19 cellular contexts compared by ENCODE assay signal in the genomic region with DNA sequence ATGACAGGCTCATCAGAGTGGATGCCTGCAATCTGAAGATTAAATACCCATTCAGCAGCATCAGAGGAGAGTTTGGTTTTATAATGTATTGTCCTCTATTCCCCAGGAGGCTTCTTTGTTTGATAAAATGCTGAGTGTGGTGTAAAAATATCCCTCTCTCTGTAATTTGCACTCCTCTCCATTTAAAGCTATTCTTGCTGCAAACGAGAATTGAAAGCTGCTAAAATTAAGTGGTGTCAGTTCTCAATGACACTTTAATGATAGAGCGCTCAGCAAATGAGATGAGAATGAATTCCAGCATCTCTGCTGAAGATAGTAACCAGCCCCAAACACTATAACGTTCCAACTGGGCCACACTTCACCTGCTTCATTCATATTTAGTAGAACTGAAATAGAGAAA.
"Had no signal": no experiment of that assay in that cellular context is flagged by ENCODE, and none has a peak within 500 bp of the region (broad histone marks: within the 10 kb centered on the region; RNA-seq: fewer than 3 reads in every experiment).

No MANE protein-coding gene starts in this region.

- H3K4me3 ChIP-seq: adrenal gland, cardiac muscle cell, hepatocyte, psoas muscle, testis, upper lobe of right lung had no signal

- DNase-seq: activated CD4-positive, alpha-beta T cell treated with anti-CD3 and anti-CD28 coated beads for 4 hours; activated CD8-positive, alpha-beta memory T cell treated with anti-CD3 and anti-CD28 coated beads, Interleukin-2, amount 50 U/mL, for 4 hours; activated CD8-positive, alpha-beta T cell treated with anti-CD3 and anti-CD28 coated beads, Interleukin-2, amount 10 ng/mL, durations not matched to agents 7 days and 5 days; activated effector memory CD4-positive, alpha-beta T cell treated with anti-CD3 and anti-CD28 coated beads, Interleukin-2, amount 50 U/mL, for 16 hours; activated T-cell treated with anti-CD3 and anti-CD28 coated beads, Interleukin-2, amount 50 U/mL, for 48 hours; adrenal gland; psoas muscle; stimulated activated CD4-positive, alpha-beta T cell treated with anti-CD3 and anti-CD28 coated beads, Interleukin-1b, Interleukin-23, amount 100 ng/mL, for 48 hours; stimulated activated naive CD8-positive, alpha-beta T cell treated with anti-CD3 and anti-CD28 coated beads, Interleukin-15, amount 100 ng/mL, for 72 hours; testis; upper lobe of right lung had no signal

- H3K27me3 ChIP-seq: adrenal gland, cardiac muscle cell, hepatocyte, testis, upper lobe of right lung had no signal

- H3K4me1 ChIP-seq: adrenal gland, psoas muscle, testis, upper lobe of right lung had no signal

- H2AFZ ChIP-seq: hepatocyte had no signal

- H3K79me2 ChIP-seq: hepatocyte had no signal

- H3K36me3 ChIP-seq: adrenal gland, cardiac muscle cell, upper lobe of right lung had no signal

- ATAC-seq: activated CD8-positive, alpha-beta T cell treated with anti-CD3 and anti-CD28 coated beads, Interleukin-2, amount 10 ng/mL, durations not matched to agents 7 days and 5 days; esophagus mucosa; natural killer cell treated with Interleukin-12 subunit alpha and Interleukin-12 subunit beta and Interleukin-15 and Interleukin-18, amount 100 ng/mL, for 72 hours; psoas muscle; stimulated activated naive CD8-positive, alpha-beta T cell treated with anti-CD3 and anti-CD28 coated beads, Interleukin-15, amount 100 ng/mL, for 72 hours; upper lobe of right lung; WTC11 had no signal

- H3K27ac ChIP-seq: adrenal gland, cardiac muscle cell, hepatocyte, psoas muscle, testis, upper lobe of right lung had no signal

- H3K9me3 ChIP-seq: adrenal gland, psoas muscle, testis, upper lobe of right lung had no signal

- H3K4me1 Mint-ChIP-seq: activated naive CD4-positive, alpha-beta T cell treated with anti-CD3 and anti-CD28 coated beads, Interleukin-2, amount 50 U/mL, for 24 hours; stimulated activated naive CD8-positive, alpha-beta T cell treated with anti-CD3 and anti-CD28 coated beads, Interleukin-15, amount 100 ng/mL, for 72 hours had no signal

- H3K4me2 ChIP-seq: hepatocyte had no signal

- FAIRE-seq: keratinocyte, TTC549 had no signal

- H3K4me3 Mint-ChIP-seq: activated CD8-positive, alpha-beta T cell treated with anti-CD3 and anti-CD28 coated beads, Interleukin-2, amount 10 ng/mL, durations not matched to agents 7 days and 5 days; activated naive CD4-positive, alpha-beta T cell treated with anti-CD3 and anti-CD28 coated beads, Interleukin-2, amount 50 U/mL, for 24 hours; natural killer cell treated with Interleukin-12 subunit alpha and Interleukin-12 subunit beta and Interleukin-15 and Interleukin-18, amount 100 ng/mL, for 72 hours; stimulated activated naive CD8-positive, alpha-beta T cell treated with anti-CD3 and anti-CD28 coated beads, Interleukin-15, amount 100 ng/mL, for 72 hours; WTC11 had no signal

- H3K27me3 Mint-ChIP-seq: activated naive CD4-positive, alpha-beta T cell treated with anti-CD3 and anti-CD28 coated beads, Interleukin-2, amount 50 U/mL, for 24 hours; natural killer cell treated with Interleukin-12 subunit alpha and Interleukin-12 subunit beta and Interleukin-15 and Interleukin-18, amount 100 ng/mL, for 72 hours; stimulated activated naive CD8-positive, alpha-beta T cell treated with anti-CD3 and anti-CD28 coated beads, Interleukin-15, amount 100 ng/mL, for 72 hours had no signal

- H3K36me3 Mint-ChIP-seq: activated naive CD4-positive, alpha-beta T cell treated with anti-CD3 and anti-CD28 coated beads, Interleukin-2, amount 50 U/mL, for 24 hours; WTC11 had no signal

- H3K27ac Mint-ChIP-seq: activated CD8-positive, alpha-beta T cell treated with anti-CD3 and anti-CD28 coated beads, Interleukin-2, amount 10 ng/mL, durations not matched to agents 7 days and 5 days; activated naive CD4-positive, alpha-beta T cell treated with anti-CD3 and anti-CD28 coated beads, Interleukin-2, amount 50 U/mL, for 24 hours; natural killer cell treated with Interleukin-12 subunit alpha and Interleukin-12 subunit beta and Interleukin-15 and Interleukin-18, amount 100 ng/mL, for 72 hours; stimulated activated naive CD8-positive, alpha-beta T cell treated with anti-CD3 and anti-CD28 coated beads, Interleukin-15, amount 100 ng/mL, for 72 hours; WTC11 had no signal
